In the genomic region with DNA sequence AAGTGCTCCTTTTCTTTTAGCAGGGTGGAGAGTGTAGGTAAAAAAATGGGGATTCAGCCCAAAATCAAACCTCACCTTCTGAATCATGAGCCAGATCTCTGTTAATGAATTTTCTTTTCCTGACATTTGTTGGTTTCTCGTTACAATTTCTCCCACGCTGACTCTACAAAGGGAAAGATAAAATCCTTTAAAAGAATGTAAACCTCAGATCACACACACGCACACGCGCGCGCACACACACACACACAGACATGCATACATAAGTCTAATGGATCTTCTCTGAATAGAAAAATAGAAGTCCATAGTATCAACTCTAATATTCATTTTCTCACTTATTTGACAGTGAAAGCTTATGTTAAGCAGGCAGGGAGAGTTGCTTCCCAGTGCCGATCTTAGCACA, we compare ENCODE assay signal across 10 cellular contexts. TPM values are rescaled to one million over a fixed set of nuclear protein-coding genes. Genes with fewer than 3 reads are reported as not detected.
DNase-seq lines count a peak whose midpoint lies in the region; ATAC-seq and TF ChIP-seq lines count a peak whose summit lies in the region.
"Had no signal": no experiment of that assay in that cellular context is flagged by ENCODE, and none has a peak within 500 bp of the region (broad histone marks: within the 10 kb centered on the region; RNA-seq: fewer than 3 reads in every experiment).

No MANE protein-coding gene starts in this region.

- DNase-seq in HCT116 (ENCODE audit: low read depth, low spot score) (no peak), SK-N-MC (ENCODE audit: low read depth, low spot score) (no peak), fibroblast of villous mesenchyme (ENCODE audit: low read depth) (peak; percentile 82), skeletal muscle cell (ENCODE audit: low read depth) (no peak), HPDE6-E6E7 (ENCODE audit: extremely low spot score) (no peak)
- no peak for DNase-seq in stimulated activated CD4-positive, alpha-beta T cell treated with anti-CD3 and anti-CD28 coated beads, Interleukin-2, amount 100 ng/mL, for 48 hours
- no peak for DNase-seq in stimulated activated naive B cell treated with anti-CD40 and anti-IgM and Interleukin-4, amounts not matched to agents 10 μg/mL and 1 μg/mL and 100 μg/mL, for 72 hours

- H3K27ac ChIP-seq in HCT116 (ENCODE audit: low read depth, low read length) = no peak overlapping the region
- H3K27ac ChIP-seq in SK-N-MC = no peak overlapping the region

- no peak for TF ChIP-seq RAD21 in HCT116 (IDR thresholded peaks at IDR 0.05; ENCODE audit: low read depth)

- H3K27me3 Mint-ChIP-seq in stimulated activated naive B cell treated with anti-CD40 and anti-IgM and Interleukin-4, amounts not matched to agents 10 μg/mL and 1 μg/mL and 100 μg/mL, for 72 hours = peaks cover under 1 to 1% of the 10 kb centered on the region in 2 donors

- H4K20me1 ChIP-seq in HCT116 (ENCODE audit: insufficient read depth) = no peaks in the 10 kb centered on the region

- peaks cover 9 to 13% of the 10 kb centered on the region in 2 experiments; a peak in 3 of 4 replicates for H3K4me1 ChIP-seq in HCT116 (ENCODE audit: control insufficient read depth in 1 of 2, insufficient read depth in 2 of 2, low read length in 2 of 2)

- intact Hi-C loops in HCT116 (cut with micrococcal nuclease) = no loop called here

- H3K4me1 Mint-ChIP-seq in stimulated activated naive B cell treated with anti-CD40 and anti-IgM and Interleukin-4, amounts not matched to agents 10 μg/mL and 1 μg/mL and 100 μg/mL, for 72 hours = no peaks in the 10 kb centered on the region
- H3K4me1 Mint-ChIP-seq: activated T-helper 17 cell treated with anti-CD3 and anti-CD28 coated beads, Interleukin-2, amount 50 U/mL, for 72 hours had no signal

- H2AFZ ChIP-seq in HCT116 (ENCODE audit: low read depth, low read length, poor library complexity, severe bottlenecking) = no peak overlapping the region

- peak overlapping the region; percentile 78 for H3K4me2 ChIP-seq in HCT116 (ENCODE audit: low read length)

- CTCF ChIA-PET in HCT116 (lab: Charles Lee) = no interaction called here

- RAD21 ChIA-PET in HCT116 (lab: Charles Lee; ENCODE audit: low non-redundant PET in 1 of 2, low total read pairs in 2 of 2, uncharacterized antibody in 2 of 2, unreplicated experiment in 2 of 2) = no interaction called here

- H3K4me3 ChIP-seq in HCT116 (replicated peaks in 1 of 2; ENCODE audit: low read depth in 1 of 2, low read length in 2 of 2) = 0 out of 4 replicates have a peak overlapping the region, but pooled peaks of 1 of the 2 experiments have one; percentile 61
- peak overlapping the region; percentile 94 for H3K4me3 ChIP-seq in SK-N-MC
- H3K4me3 ChIP-seq in fibroblast of villous mesenchyme (ENCODE audit: low read depth, low read length) = peak overlapping the region; percentile 75
- H3K4me3 ChIP-seq in skeletal muscle cell (ENCODE audit: low read depth, low read length) = peak overlapping the region; percentile 79
- H3K4me3 ChIP-seq: GM12878 had no signal

- TF ChIP-seq CTCF in HCT116 (IDR thresholded peaks at IDR 0.05 in 2 of 3, conservative IDR thresholded peaks at IDR 0.05 in 1 of 3; ENCODE audit: borderline replicate concordance in 1 of 3, insufficient read depth in 1 of 3, low read depth in 2 of 3, low read length in 2 of 3) (no peak), fibroblast of villous mesenchyme (IDR thresholded peaks at IDR 0.05; ENCODE audit: insufficient read depth, low read depth, low read length) (no peak)

- H3K36me3 ChIP-seq in HCT116 (ENCODE audit: control insufficient read depth in 1 of 2, insufficient read depth in 2 of 2, low read length in 2 of 2) (no peaks in the 10 kb centered on the region), SK-N-MC (ENCODE audit: insufficient read depth, low read length) (no peaks in the 10 kb centered on the region)

- H3K9me2 ChIP-seq in HCT116 (ENCODE audit: insufficient read depth) = no peaks in the 10 kb centered on the region; the same call in 1 of the 2 replicates

- H3K27ac Mint-ChIP-seq in stimulated activated naive B cell treated with anti-CD40 and anti-IgM and Interleukin-4, amounts not matched to agents 10 μg/mL and 1 μg/mL and 100 μg/mL, for 72 hours = no peak overlapping the region
- H3K27ac Mint-ChIP-seq: activated T-helper 17 cell treated with anti-CD3 and anti-CD28 coated beads, Interleukin-2, amount 50 U/mL, for 72 hours; stimulated activated naive CD8-positive, alpha-beta T cell treated with anti-CD3 and anti-CD28 coated beads, Interleukin-15, Interleukin-2, amounts not matched to agents 100 ng/mL and 50 ng/mL, for 24 hours had no signal

- no peak overlapping the region for H3K9ac ChIP-seq in HCT116 (ENCODE audit: low read length)
- H3K9ac ChIP-seq in SK-N-MC (ENCODE audit: insufficient read length) = no peak overlapping the region

- H3K36me3 Mint-ChIP-seq in stimulated activated naive B cell treated with anti-CD40 and anti-IgM and Interleukin-4, amounts not matched to agents 10 μg/mL and 1 μg/mL and 100 μg/mL, for 72 hours = no peaks in the 10 kb centered on the region

- BruUV-seq in HCT116 (replicated peaks; lab: Mats Ljungman, UMichigan) = no TSS peak

- POLR2A ChIA-PET in HCT116 (lab: Charles Lee) = interaction anchor here (1.3 kb wide), 1 partner anchor 7 kb away, joined by 3 read pairs; no protein-coding TSS in a partner anchor

- H3K4me3 Mint-ChIP-seq in stimulated activated naive B cell treated with anti-CD40 and anti-IgM and Interleukin-4, amounts not matched to agents 10 μg/mL and 1 μg/mL and 100 μg/mL, for 72 hours = no peak overlapping the region
- H3K4me3 Mint-ChIP-seq: activated T-helper 17 cell treated with anti-CD3 and anti-CD28 coated beads, Interleukin-2, amount 50 U/mL, for 72 hours; stimulated activated naive CD8-positive, alpha-beta T cell treated with anti-CD3 and anti-CD28 coated beads, Interleukin-15, Interleukin-2, amounts not matched to agents 100 ng/mL and 50 ng/mL, for 24 hours had no signal

- H3K27me3 ChIP-seq in HCT116 (ENCODE audit: insufficient read depth, low read length) = no peaks in the 10 kb centered on the region

- H3K79me2 ChIP-seq in HCT116 (ENCODE audit: insufficient read depth, low read length) = no peaks in the 10 kb centered on the region

- no peaks in the 10 kb centered on the region for H3K9me3 Mint-ChIP-seq in stimulated activated naive B cell treated with anti-CD40 and anti-IgM and Interleukin-4, amounts not matched to agents 10 μg/mL and 1 μg/mL and 100 μg/mL, for 72 hours
- H3K9me3 Mint-ChIP-seq: activated T-helper 17 cell treated with anti-CD3 and anti-CD28 coated beads, Interleukin-2, amount 50 U/mL, for 72 hours; stimulated activated naive CD8-positive, alpha-beta T cell treated with anti-CD3 and anti-CD28 coated beads, Interleukin-15, Interleukin-2, amounts not matched to agents 100 ng/mL and 50 ng/mL, for 24 hours had no signal

- no peak for ATAC-seq in HCT116
- ATAC-seq in stimulated activated naive B cell treated with anti-CD40 and anti-IgM and Interleukin-4, amounts not matched to agents 10 μg/mL and 1 μg/mL and 100 μg/mL, for 72 hours (replicated peaks) = no peak
- ATAC-seq: activated T-helper 17 cell treated with anti-CD3 and anti-CD28 coated beads, Interleukin-2, amount 50 U/mL, for 72 hours; GM12878 had no signal

- no peak for TF ChIP-seq POLR2A in HCT116 (IDR thresholded peaks at IDR 0.05; ENCODE audit: borderline replicate concordance, extremely low read depth, insufficient read depth, insufficient read length)

- H3K9me3 ChIP-seq in HCT116 (ENCODE audit: control insufficient read depth in 1 of 2, insufficient read depth in 1 of 2, low read depth in 1 of 2, low read length in 2 of 2) (no peaks in the 10 kb centered on the region), SK-N-MC (ENCODE audit: low read depth, low read length) (no peaks in the 10 kb centered on the region)

TF ChIP-seq in HCT116, 20 proteins besides CTCF, POLR2A, EP300 and RAD21 (continues in another document):
- TF ChIP-seq ZFX (IDR thresholded peaks at IDR 0.05) (no peak), ZNF274 (IDR thresholded peaks at IDR 0.05; ENCODE audit: low read depth, low read length) (no peak), SIN3A (IDR thresholded peaks at IDR 0.05; ENCODE audit: low read depth) (no peak), POLR2AphosphoS5 (IDR thresholded peaks at IDR 0.05; ENCODE audit: low read depth, low read length) (no peak), CBX3 (IDR thresholded peaks at IDR 0.05; ENCODE audit: low read depth) (no peak), TCF7L2 (IDR thresholded peaks at IDR 0.05; ENCODE audit: borderline replicate concordance, extremely low read depth, insufficient read depth, insufficient read length) (no peak), EZH2 (IDR thresholded peaks at IDR 0.05) (no peak), EGR1 (IDR thresholded peaks at IDR 0.05; ENCODE audit: low read depth) (no peak), SP1 (IDR thresholded peaks at IDR 0.05; ENCODE audit: low read depth) (no peak), CEBPB (IDR thresholded peaks at IDR 0.05; ENCODE audit: low read depth) (no peak), YY1 (IDR thresholded peaks at IDR 0.05; ENCODE audit: extremely low read depth, insufficient replicate concordance, low read depth, low read length) (no peak)
- TF ChIP-seq, protein P1, sequence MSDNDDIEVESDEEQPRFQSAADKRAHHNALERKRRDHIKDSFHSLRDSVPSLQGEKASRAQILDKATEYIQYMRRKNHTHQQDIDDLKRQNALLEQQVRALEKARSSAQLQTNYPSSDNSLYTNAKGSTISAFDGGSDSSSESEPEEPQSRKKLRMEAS (IDR thresholded peaks at IDR 0.05) = no peak
- TF ChIP-seq, protein P2, sequence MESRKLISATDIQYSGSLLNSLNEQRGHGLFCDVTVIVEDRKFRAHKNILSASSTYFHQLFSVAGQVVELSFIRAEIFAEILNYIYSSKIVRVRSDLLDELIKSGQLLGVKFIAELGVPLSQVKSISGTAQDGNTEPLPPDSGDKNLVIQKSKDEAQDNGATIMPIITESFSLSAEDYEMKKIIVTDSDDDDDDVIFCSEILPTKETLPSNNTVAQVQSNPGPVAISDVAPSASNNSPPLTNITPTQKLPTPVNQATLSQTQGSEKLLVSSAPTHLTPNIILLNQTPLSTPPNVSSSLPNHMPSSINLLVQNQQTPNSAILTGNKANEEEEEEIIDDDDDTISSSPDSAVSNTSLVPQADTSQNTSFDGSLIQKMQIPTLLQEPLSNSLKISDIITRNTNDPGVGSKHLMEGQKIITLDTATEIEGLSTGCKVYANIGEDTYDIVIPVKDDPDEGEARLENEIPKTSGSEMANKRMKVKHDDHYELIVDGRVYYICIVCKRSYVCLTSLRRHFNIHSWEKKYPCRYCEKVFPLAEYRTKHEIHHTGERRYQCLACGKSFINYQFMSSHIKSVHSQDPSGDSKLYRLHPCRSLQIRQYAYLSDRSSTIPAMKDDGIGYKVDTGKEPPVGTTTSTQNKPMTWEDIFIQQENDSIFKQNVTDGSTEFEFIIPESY (IDR thresholded peaks at IDR 0.05; ENCODE audit: extremely low read depth, insufficient replicate concordance, low read length) = no peak
- TF ChIP-seq, protein P3, sequence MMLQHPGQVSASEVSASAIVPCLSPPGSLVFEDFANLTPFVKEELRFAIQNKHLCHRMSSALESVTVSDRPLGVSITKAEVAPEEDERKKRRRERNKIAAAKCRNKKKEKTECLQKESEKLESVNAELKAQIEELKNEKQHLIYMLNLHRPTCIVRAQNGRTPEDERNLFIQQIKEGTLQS (IDR thresholded peaks at IDR 0.05) = no peak

RNA-seq across cellular contexts. Expression of a gene that starts 1.5 kb away (rescaled TPM):
- total RNA-seq in HCT116 (2021; ENCODE audit: unreplicated experiment) (23.3 TPM), fibroblast of villous mesenchyme (9.3 and 11.7 TPM in 2 replicates)
- 4.3 and 6.8 TPM in 2 replicates for polyA plus RNA-seq in HCT116 (2012)
